8 cellular contexts compared by ENCODE assay signal in the genomic region with DNA sequence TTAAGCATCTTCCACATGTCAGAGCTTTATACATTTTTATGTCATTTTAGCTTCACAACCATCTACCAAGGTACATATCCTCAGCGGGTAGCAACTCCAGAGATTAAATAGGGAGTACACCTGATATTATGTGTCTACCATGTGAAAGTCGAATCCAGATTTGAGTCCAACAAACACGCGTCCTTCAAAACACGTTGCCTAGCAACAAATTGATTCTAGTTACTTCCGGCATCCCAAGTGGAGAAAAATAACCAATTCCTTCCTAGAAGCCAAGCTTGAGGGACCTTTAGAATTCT. TPM values are rescaled to one million over a fixed set of nuclear protein-coding genes. Genes with fewer than 3 reads are reported as not detected.
DNase-seq lines count a peak whose midpoint lies in the region; ATAC-seq and TF ChIP-seq lines count a peak whose summit lies in the region.

No MANE protein-coding gene starts in this region.

- 38 to 43% methylated on average over 6 of the region's 6 CpGs for WGBS in ectodermal cell, 2 experiments

- H3K4me3 Mint-ChIP-seq in T-helper 2 cell treated with Interferon-gamma antibody and Interleukin-4, amounts not matched to agents 5 μg/mL and 100 μg/mL, for 36 hours, result peak overlapping the region; percentile 90
- peak overlapping the region; percentile 90 for H3K4me3 Mint-ChIP-seq in nephron progenitor cell

- no peak for ATAC-seq in HG03097 (IDR thresholded peaks at IDR 0.05; ENCODE audit: low FRiP score, unreplicated experiment)

- DNase-seq in T-helper 2 cell treated with Interferon-gamma antibody and Interleukin-4, amounts not matched to agents 5 μg/mL and 100 μg/mL, for 36 hours (ENCODE audit: low spot score), result no peak
- no peak for DNase-seq in T-helper 2 cell
- peak; percentile 42 for DNase-seq in NCI-H226
- DNase-seq in nephron progenitor cell, result no peak
- DNase-seq in EL, result no peak
- no peak for DNase-seq in activated CD4-positive, alpha-beta T cell treated with anti-CD3 and anti-CD28 coated beads for 4 hours

- no peaks in the 10 kb centered on the region for H3K9me3 ChIP-seq in ectodermal cell (ENCODE audit: control insufficient read depth, low read length)

- H3K27me3 ChIP-seq in ectodermal cell (ENCODE audit: control insufficient read depth, insufficient read depth, low read length, poor library complexity, severe bottlenecking), result peaks cover 4% of the 10 kb centered on the region

- no peaks in the 10 kb centered on the region for H3K36me3 ChIP-seq in ectodermal cell (ENCODE audit: control insufficient read depth, insufficient read depth, low read length)

- peak overlapping the region; percentile 66 for H3K4me3 ChIP-seq in ectodermal cell (ENCODE audit: insufficient read depth, low read depth, low read length)

- H3K4me1 ChIP-seq in ectodermal cell (ENCODE audit: control insufficient read depth, insufficient read depth, low read length), result peaks cover 10% of the 10 kb centered on the region

- peak overlapping the region; percentile 72 for H3K27ac Mint-ChIP-seq in T-helper 2 cell treated with Interferon-gamma antibody and Interleukin-4, amounts not matched to agents 5 μg/mL and 100 μg/mL, for 36 hours
- peak overlapping the region; percentile 68 for H3K27ac Mint-ChIP-seq in nephron progenitor cell

- no peak for TF ChIP-seq CTCF in nephron progenitor cell (IDR thresholded peaks at IDR 0.05)

- H3K9me3 Mint-ChIP-seq in T-helper 2 cell treated with Interferon-gamma antibody and Interleukin-4, amounts not matched to agents 5 μg/mL and 100 μg/mL, for 36 hours, result no peaks in the 10 kb centered on the region
- no peaks in the 10 kb centered on the region for H3K9me3 Mint-ChIP-seq in nephron progenitor cell

- H3K27me3 Mint-ChIP-seq in T-helper 2 cell treated with Interferon-gamma antibody and Interleukin-4, amounts not matched to agents 5 μg/mL and 100 μg/mL, for 36 hours (ENCODE audit: low read depth), result peaks cover 34% of the 10 kb centered on the region
- H3K27me3 Mint-ChIP-seq in nephron progenitor cell (ENCODE audit: low read depth, poor library complexity), result peaks cover 3% of the 10 kb centered on the region

- H3K36me3 Mint-ChIP-seq in T-helper 2 cell treated with Interferon-gamma antibody and Interleukin-4, amounts not matched to agents 5 μg/mL and 100 μg/mL, for 36 hours (ENCODE audit: low read depth), result no peaks in the 10 kb centered on the region
- H3K36me3 Mint-ChIP-seq in nephron progenitor cell (ENCODE audit: low read depth), result no peaks in the 10 kb centered on the region

- H3K4me1 Mint-ChIP-seq in T-helper 2 cell treated with Interferon-gamma antibody and Interleukin-4, amounts not matched to agents 5 μg/mL and 100 μg/mL, for 36 hours (ENCODE audit: low read depth), result peaks cover 15% of the 10 kb centered on the region
- peaks cover 46% of the 10 kb centered on the region for H3K4me1 Mint-ChIP-seq in nephron progenitor cell

- no peak overlapping the region for H3K27ac ChIP-seq in ectodermal cell (ENCODE audit: insufficient read depth, low read depth, low read length, poor library complexity, severe bottlenecking)

RNA-seq across cellular contexts. Expression of a gene that starts 0.2 kb away (rescaled TPM):
- 5.4 TPM for polyA plus RNA-seq in ectodermal cell (2013, experiment 1 of 4)
- polyA plus RNA-seq in ectodermal cell (2013, experiment 2 of 4), result 4.5 TPM
- polyA plus RNA-seq in ectodermal cell (2013, experiment 3 of 4), result 3.5 TPM
- 4.7 TPM for polyA plus RNA-seq in ectodermal cell (2013, experiment 4 of 4)

RNA-seq across cellular contexts. Expression of a gene that starts 46.7 kb away (rescaled TPM):
- 12.3 TPM for polyA plus RNA-seq in ectodermal cell (2013, experiment 1 of 4)
- 12.5 TPM for polyA plus RNA-seq in ectodermal cell (2013, experiment 2 of 4)
- 11.1 TPM for polyA plus RNA-seq in ectodermal cell (2013, experiment 3 of 4)
- 11.4 TPM for polyA plus RNA-seq in ectodermal cell (2013, experiment 4 of 4)

RNA-seq across cellular contexts. Expression of a gene that starts 54.8 kb away (rescaled TPM):
- 43.4 TPM for polyA plus RNA-seq in ectodermal cell (2013, experiment 1 of 4)
- 38.4 TPM for polyA plus RNA-seq in ectodermal cell (2013, experiment 2 of 4)
- 52.2 TPM for polyA plus RNA-seq in ectodermal cell (2013, experiment 3 of 4)
- polyA plus RNA-seq in ectodermal cell (2013, experiment 4 of 4), result 48.8 TPM
